ENCODE assay signal across 7 cellular contexts in genomic region chr14:102805454-102805891, GRCh38. TPM values are rescaled to one million over a fixed set of nuclear protein-coding genes. Genes with fewer than 3 reads are reported as not detected.
DNase-seq lines count a peak whose midpoint lies in the region; ATAC-seq and TF ChIP-seq lines count a peak whose summit lies in the region.

No MANE protein-coding gene starts in this region.

- peak overlapping the region; percentile 48 for H3K27ac ChIP-seq in Karpas-422 (ENCODE audit: low read length)
- H3K27ac ChIP-seq in right cardiac atrium (ENCODE audit: low read length) = no peak overlapping the region

- no peaks in the 10 kb centered on the region for H3K9me3 Mint-ChIP-seq in activated T-helper 2 cell treated with anti-CD3 and anti-CD28 coated beads, Interferon-gamma antibody, Interleukin-2, Interleukin-4, amounts not matched to agents 10 μg/mL and 5 μg/mL and 100 μg/mL, durations not matched to agents 14 hours and 24 hours and 36 hours

- peaks cover 31% of the 10 kb centered on the region for H3K36me3 Mint-ChIP-seq in activated T-helper 2 cell treated with anti-CD3 and anti-CD28 coated beads, Interferon-gamma antibody, Interleukin-2, Interleukin-4, amounts not matched to agents 10 μg/mL and 5 μg/mL and 100 μg/mL, durations not matched to agents 14 hours and 24 hours and 36 hours (ENCODE audit: low read depth)

- H2AFZ ChIP-seq in Karpas-422 (ENCODE audit: low read length) = no peak overlapping the region

- ATAC-seq in GM19397 (IDR thresholded peaks at IDR 0.05; ENCODE audit: unreplicated experiment) = peak; percentile 42
- ATAC-seq in right cardiac atrium = no peak

- no peak for DNase-seq in Karpas-422
- DNase-seq in activated T-helper 2 cell treated with anti-CD3 and anti-CD28 coated beads, Interferon-gamma antibody, Interleukin-2, Interleukin-4, amounts not matched to agents 10 μg/mL and 5 μg/mL and 100 μg/mL, durations not matched to agents 14 hours and 24 hours and 36 hours (ENCODE audit: low spot score) = peak; percentile 40
- peak; percentile 29 for DNase-seq in smooth muscle cell of the brain vasculature (ENCODE audit: low read depth, low spot score)
- no peak for DNase-seq in NCI-H69 (lab: John Stamatoyannopoulos, UW)
- no peak for DNase-seq in GM13976 (ENCODE audit: low spot score)
- no peak for DNase-seq in right cardiac atrium

- TF ChIP-seq CTCF in GM13976 (IDR thresholded peaks at IDR 0.05; ENCODE audit: borderline replicate concordance, control extremely low read depth, extremely low read depth, insufficient read depth, missing control alignments) = no peak

- peak overlapping the region; percentile 66 for H3K4me3 Mint-ChIP-seq in activated T-helper 2 cell treated with anti-CD3 and anti-CD28 coated beads, Interferon-gamma antibody, Interleukin-2, Interleukin-4, amounts not matched to agents 10 μg/mL and 5 μg/mL and 100 μg/mL, durations not matched to agents 14 hours and 24 hours and 36 hours (ENCODE audit: low read depth)

- no peaks in the 10 kb centered on the region for H3K27me3 ChIP-seq in Karpas-422 (ENCODE audit: low read length)
- H3K27me3 ChIP-seq in right cardiac atrium (ENCODE audit: control insufficient read depth, insufficient read depth) = no peaks in the 10 kb centered on the region

- H3K36me3 ChIP-seq in Karpas-422 (ENCODE audit: insufficient read depth, low read length) = peaks cover 20% of the 10 kb centered on the region

- no peaks in the 10 kb centered on the region for H3K27me3 Mint-ChIP-seq in activated T-helper 2 cell treated with anti-CD3 and anti-CD28 coated beads, Interferon-gamma antibody, Interleukin-2, Interleukin-4, amounts not matched to agents 10 μg/mL and 5 μg/mL and 100 μg/mL, durations not matched to agents 14 hours and 24 hours and 36 hours (ENCODE audit: low read depth)

- H4K20me1 ChIP-seq in Karpas-422 (ENCODE audit: insufficient read depth, low read depth, low read length) = peaks cover 52% of the 10 kb centered on the region

- H3K4me2 ChIP-seq in Karpas-422 (ENCODE audit: low read depth, low read length, poor library complexity, severe bottlenecking) = peak overlapping the region; percentile 3

- peaks cover 60% of the 10 kb centered on the region for H3K4me1 ChIP-seq in Karpas-422 (ENCODE audit: low read length)
- no peaks in the 10 kb centered on the region for H3K4me1 ChIP-seq in right cardiac atrium (ENCODE audit: control insufficient read depth, insufficient read depth, low read length)

- H3K4me3 ChIP-seq in Karpas-422 (ENCODE audit: low read length) = no peak overlapping the region
- H3K4me3 ChIP-seq in right cardiac atrium (ENCODE audit: low read length) = no peak overlapping the region

- H3K4me1 Mint-ChIP-seq in activated T-helper 2 cell treated with anti-CD3 and anti-CD28 coated beads, Interferon-gamma antibody, Interleukin-2, Interleukin-4, amounts not matched to agents 10 μg/mL and 5 μg/mL and 100 μg/mL, durations not matched to agents 14 hours and 24 hours and 36 hours (ENCODE audit: low read depth) = peaks cover 49% of the 10 kb centered on the region

- intact Hi-C loops in activated T-helper 2 cell treated with anti-CD3 and anti-CD28 coated beads, Interferon-gamma antibody, Interleukin-2, Interleukin-4, amounts not matched to agents 10 μg/mL and 5 μg/mL and 100 μg/mL, durations not matched to agents 14 hours and 24 hours and 36 hours (cut with micrococcal nuclease) = loop anchor here (1.0 to 2.0 kb wide), 3 partner anchors 15 to 27 kb away; no protein-coding TSS in a partner anchor
- intact Hi-C loops in right cardiac atrium (cut with DNase I) = no loop called here

- H3K9ac ChIP-seq in Karpas-422 (ENCODE audit: low read length) = no peak overlapping the region

- in situ Hi-C loops in GM13976 (cut with MboI; ENCODE audit: low sequenced_read_pairs, unreplicated experiment) = no loop called here

- no peaks in the 10 kb centered on the region for H3K9me2 ChIP-seq in Karpas-422 (replicated peaks; ENCODE audit: insufficient read depth, low read length)

- H3K27ac Mint-ChIP-seq in activated T-helper 2 cell treated with anti-CD3 and anti-CD28 coated beads, Interferon-gamma antibody, Interleukin-2, Interleukin-4, amounts not matched to agents 10 μg/mL and 5 μg/mL and 100 μg/mL, durations not matched to agents 14 hours and 24 hours and 36 hours = peak overlapping the region; percentile 92

- H3K79me2 ChIP-seq in Karpas-422 (ENCODE audit: low read length) = peaks cover 97% of the 10 kb centered on the region

- WGBS in right cardiac atrium = 87% methylated on average over 8 of the region's 8 CpGs

- H3K9me3 ChIP-seq in Karpas-422 (ENCODE audit: low read length) (no peaks in the 10 kb centered on the region), right cardiac atrium (ENCODE audit: control insufficient read depth, low read length) (no peaks in the 10 kb centered on the region)

RNA-seq across cellular contexts. Expression of gene TRAF3, which starts 28.2 kb away (rescaled TPM):
- 79.1 and 135 TPM in 2 replicates for total RNA-seq in Karpas-422 (2014; rRNA removed; shearing (Covaris generic); ENCODE audit: low replicate concordance)
- 67.8 and 72.9 TPM in 2 replicates for total RNA-seq in activated T-helper 2 cell treated with anti-CD3 and anti-CD28 coated beads, Interferon-gamma antibody, Interleukin-2, Interleukin-4, amounts not matched to agents 10 μg/mL and 5 μg/mL and 100 μg/mL, durations not matched to agents 14 hours and 24 hours and 36 hours
- 10 to 100 TPM in 3 of 4 donors, 1 to 10 TPM in 1; 9.6 to 15.4 (median 12.3) TPM for total RNA-seq in right cardiac atrium
- polyA plus RNA-seq in right cardiac atrium = 3.9 TPM

Comparison
In these comparisons a context has a peak if more than half of its experiments do, and no peak if none do; other contexts are left out.
1. DNase-seq: peak in activated T-helper 2 cell treated with anti-CD3 and anti-CD28 coated beads, Interferon-gamma antibody, Interleukin-2, Interleukin-4, amounts not matched to agents 10 μg/mL and 5 μg/mL and 100 μg/mL, durations not matched to agents 14 hours and 24 hours and 36 hours (single experiment) and smooth muscle cell of the brain vasculature (single experiment); none in Karpas-422 (single experiment), NCI-H69 (single experiment), GM13976 (single experiment) and right cardiac atrium (0 of 3).